ENCODE assay signal across 8 cellular contexts in the genomic region with DNA sequence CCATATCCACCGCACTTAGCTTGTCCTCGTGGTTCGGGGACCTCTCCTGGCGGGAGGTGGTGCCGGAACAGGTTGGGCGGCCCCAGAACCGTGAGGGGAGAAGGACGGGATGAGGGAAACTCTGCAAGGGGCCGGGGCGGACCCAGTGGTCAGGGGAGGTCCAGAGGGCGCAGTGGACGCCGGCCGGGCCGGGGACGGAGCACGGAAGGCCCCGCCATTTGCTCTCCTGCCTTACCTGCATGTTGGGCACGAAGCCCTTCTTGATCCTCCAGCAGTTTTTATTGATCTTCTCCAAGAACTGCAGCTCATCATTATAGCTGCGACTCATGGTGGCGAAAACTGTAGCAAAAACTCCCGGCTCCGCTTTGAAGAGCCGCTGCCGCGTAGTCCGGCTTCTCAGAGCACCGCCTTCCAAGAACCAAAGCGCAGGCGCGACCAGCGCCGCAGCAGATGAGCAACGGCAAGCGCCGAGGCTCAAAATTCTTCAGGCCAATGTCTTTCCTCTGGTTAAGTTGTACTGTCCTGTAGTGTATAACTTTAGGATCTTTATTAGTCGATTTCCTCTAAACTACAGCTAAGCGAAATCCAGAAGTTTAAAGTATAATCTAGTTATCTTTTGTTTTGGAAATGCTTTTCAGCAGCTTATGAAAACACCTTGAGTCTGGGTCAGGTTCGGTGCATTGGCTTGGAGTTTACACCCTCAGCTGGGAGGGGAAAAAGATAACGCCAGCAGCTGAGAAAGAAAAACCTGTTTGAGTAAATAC.
DNase-seq lines count a peak whose midpoint lies in the region; ATAC-seq lines count a peak whose summit lies in the region.

A gene (minus strand): TSS at position 419 of the 764 bp plus-strand sequence. CDS start 91 bp downstream, at position 328.

- no peaks in the 10 kb centered on the region for H3K27me3 ChIP-seq in layer of hippocampus (ENCODE audit: control insufficient read depth, insufficient read depth, low read length)

- peak; percentile 44 for ATAC-seq in HG03378 (IDR thresholded peaks at IDR 0.05; ENCODE audit: unreplicated experiment)

- DNase-seq in SIG-M5 treated with dmso at 0.1 percent for 504 hours (lab: John Stamatoyannopoulos, UW; ENCODE audit: unreplicated experiment), result peak; percentile 80
- DNase-seq in SIG-M5 (lab: John Stamatoyannopoulos, UW), result no peak
- peak; percentile 86 for DNase-seq in NCI-H748 (lab: John Stamatoyannopoulos, UW; ENCODE audit: unreplicated experiment)
- DNase-seq in activated CD4-positive, alpha-beta T cell treated with anti-CD3 and anti-CD28 coated beads, Interleukin-2, amount 50 U/mL, for 24 hours (ENCODE audit: low read depth in 1 of 2, low spot score in 1 of 2), result peak; percentile 88 to 92
- peak; percentile 88 for DNase-seq in dedifferentiated amniotic fluid mesenchymal stem cell (ENCODE audit: extremely low spot score)
- peak; percentile 84 to 94 for DNase-seq in stimulated activated CD4-positive, alpha-beta T cell treated with anti-CD3 and anti-CD28 coated beads, Interleukin-1b, Interleukin-23, amount 100 ng/mL, for 1 hour (ENCODE audit: low read depth in 2 of 2)

- H3K27ac ChIP-seq in layer of hippocampus (ENCODE audit: low read depth, low read length), result peak within 1 kb of the TSS; percentile 4
